8 cellular contexts compared by ENCODE assay signal in genomic region chr16:20763461-20764232, GRCh38. TPM values are rescaled to one million over a fixed set of nuclear protein-coding genes. Genes with fewer than 3 reads are reported as not detected.
DNase-seq lines count a peak whose midpoint lies in the region; ATAC-seq and TF ChIP-seq lines count a peak whose summit lies in the region.

A gene with protein sequence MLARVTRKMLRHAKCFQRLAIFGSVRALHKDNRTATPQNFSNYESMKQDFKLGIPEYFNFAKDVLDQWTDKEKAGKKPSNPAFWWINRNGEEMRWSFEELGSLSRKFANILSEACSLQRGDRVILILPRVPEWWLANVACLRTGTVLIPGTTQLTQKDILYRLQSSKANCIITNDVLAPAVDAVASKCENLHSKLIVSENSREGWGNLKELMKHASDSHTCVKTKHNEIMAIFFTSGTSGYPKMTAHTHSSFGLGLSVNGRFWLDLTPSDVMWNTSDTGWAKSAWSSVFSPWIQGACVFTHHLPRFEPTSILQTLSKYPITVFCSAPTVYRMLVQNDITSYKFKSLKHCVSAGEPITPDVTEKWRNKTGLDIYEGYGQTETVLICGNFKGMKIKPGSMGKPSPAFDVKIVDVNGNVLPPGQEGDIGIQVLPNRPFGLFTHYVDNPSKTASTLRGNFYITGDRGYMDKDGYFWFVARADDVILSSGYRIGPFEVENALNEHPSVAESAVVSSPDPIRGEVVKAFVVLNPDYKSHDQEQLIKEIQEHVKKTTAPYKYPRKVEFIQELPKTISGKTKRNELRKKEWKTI (plus strand): TSS chr16:20764014. CDS start chr16:20770035, 6,021 bp downstream.

- H3K4me3 Mint-ChIP-seq in IgD-negative memory B cell (peak within 1 kb of the TSS; percentile 89 to 99 (median 96)), activated B cell treated with CpG ODN at 0.5 μM for 24 hours (peak within 1 kb of the TSS; percentile 90)

- H3K27ac Mint-ChIP-seq in IgD-negative memory B cell, result peak within 1 kb of the TSS; percentile 57 to 97 (median 95)
- peak within 1 kb of the TSS; percentile 93 for H3K27ac Mint-ChIP-seq in activated B cell treated with CpG ODN at 0.5 μM for 24 hours

- H3K36me3 Mint-ChIP-seq in IgD-negative memory B cell, result peaks cover 4% of the 10 kb centered on the region
- H3K36me3 Mint-ChIP-seq in activated B cell treated with CpG ODN at 0.5 μM for 24 hours (ENCODE audit: low read depth), result peaks cover 9% of the 10 kb centered on the region

- intact Hi-C loops in activated B cell treated with CpG ODN at 0.5 μM for 24 hours (cut with micrococcal nuclease) (loop anchor here (1.0 to 5.0 kb wide), 5 partner anchors 12 to 514 kb away; partner anchors contain the start of genes CRYM, DCUN1D3, ERI2 and LYRM1), left colon (cut with DNase I, micrococcal nuclease) (no loop called here)

- POLR2A ChIA-PET in activated B cell treated with CpG ODN at 0.5 μM for 24 hours (lab: Charles Lee), result interaction anchor here (0.6 to 2.5 kb wide), 2 partner anchors 23 to 141 kb away, joined by 3 to 19 read pairs; partner anchors contain the start of gene THUMPD1

- DNase-seq in G401 (ENCODE audit: low spot score) (peak; percentile 1), activated B cell treated with CpG ODN at 0.5 μM for 24 hours (peak; percentile 26), choroid plexus epithelial cell (ENCODE audit: low read depth) (peak; percentile 91), left colon (peak; percentile 63 to 86), cortex of kidney (lab: John Stamatoyannopoulos, UW) (no peak)
- peak in 2 of 3 experiments; percentile 40 to 57 for DNase-seq in stimulated activated CD4-positive, alpha-beta T cell treated with anti-CD3 and anti-CD28 coated beads, TNF-alpha, amount 100 ng/mL, for 4 hours (ENCODE audit: low read depth in 3 of 3)

- H3K27me3 Mint-ChIP-seq in IgD-negative memory B cell, result no peaks in the 10 kb centered on the region
- no peaks in the 10 kb centered on the region for H3K27me3 Mint-ChIP-seq in activated B cell treated with CpG ODN at 0.5 μM for 24 hours

- TF ChIP-seq CTCF in activated B cell treated with CpG ODN at 0.5 μM for 24 hours (IDR thresholded peaks at IDR 0.05), result no peak
- no peak for TF ChIP-seq CTCF in choroid plexus epithelial cell (conservative IDR thresholded peaks at IDR 0.05; ENCODE audit: low read depth, low read length)

- in situ Hi-C loops in G401 (cut with HindIII; ENCODE audit: low sequenced_read_pairs), result no loop called here

- ATAC-seq in GM21737 (IDR thresholded peaks at IDR 0.05; ENCODE audit: unreplicated experiment) (peak; percentile 97), activated B cell treated with CpG ODN at 0.5 μM for 24 hours (ENCODE audit: low read depth) (peak; percentile 100), left colon (peak; percentile 98)

- peak within 1 kb of the TSS; percentile 66 for H3K4me3 ChIP-seq in choroid plexus epithelial cell (ENCODE audit: low read depth, low read length)

- CTCF ChIA-PET in activated B cell treated with CpG ODN at 0.5 μM for 24 hours (lab: Charles Lee), result interaction anchor here (0.7 to 1.4 kb wide), 2 partner anchors 11 to 35 kb away, joined by 3 read pairs; no protein-coding TSS in a partner anchor

- peaks cover 0 to 13% (median 2%) of the 10 kb centered on the region in 3 donors for H3K9me3 Mint-ChIP-seq in IgD-negative memory B cell
- H3K9me3 Mint-ChIP-seq in activated B cell treated with CpG ODN at 0.5 μM for 24 hours, result peaks cover 8% of the 10 kb centered on the region

- peaks cover 12 to 18% (median 14%) of the 10 kb centered on the region in 3 donors for H3K4me1 Mint-ChIP-seq in IgD-negative memory B cell
- H3K4me1 Mint-ChIP-seq in activated B cell treated with CpG ODN at 0.5 μM for 24 hours, result peaks cover 15% of the 10 kb centered on the region

RNA-seq across cellular contexts. Expression of the gene that starts here (rescaled TPM):
- 0.78 TPM in 1 of 2 replicates, not detected in the other for total RNA-seq in G401 (2014; rRNA removed; shearing (Covaris generic))
- 1.6 TPM for polyA plus RNA-seq in IgD-negative memory B cell
- 12.8 and 13.6 TPM in 2 replicates for total RNA-seq in activated B cell treated with CpG ODN at 0.5 μM for 24 hours
- total RNA-seq in left colon, result 10 to 100 TPM; 40.9 to 48.0 TPM

Comparison
In these comparisons a context has a peak if more than half of its experiments do, and no peak if none do; other contexts are left out.
1. Peak in DNase-seq in G401; RNA of the gene not detected or under 1 TPM.